3 cellular contexts compared by ENCODE assay signal in the genomic region with DNA sequence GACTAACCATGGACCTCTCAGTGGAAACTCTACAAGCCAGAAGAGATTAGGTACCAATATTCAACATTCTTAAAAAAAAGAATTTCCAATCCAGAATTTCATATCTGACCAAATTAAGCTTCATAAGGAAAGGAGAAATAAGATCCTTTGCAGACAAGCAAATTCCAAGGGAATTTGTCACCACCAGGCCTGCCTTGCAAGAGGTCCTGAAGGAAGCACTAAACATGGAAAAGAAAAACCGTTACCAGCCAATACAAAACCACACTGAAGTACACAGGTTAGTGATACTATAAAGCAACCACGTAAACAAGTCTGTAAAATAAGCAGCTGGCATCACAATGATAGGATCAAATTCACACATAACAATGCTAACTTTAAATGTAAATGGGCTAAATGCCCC.
TF ChIP-seq lines count a peak whose summit lies in the region.

No MANE protein-coding gene starts in this region.

TF ChIP-seq in SK-N-SH treated with all-trans-retinoic acid at 6 μM for 48 hours, 23 proteins besides CTCF, POLR2A, EP300 and RAD21 (continued from another document):
- TF ChIP-seq CSDC2 (CRISPR knock-in tag; IDR thresholded peaks at IDR 0.05) (no peak), RARB (CRISPR knock-in tag; IDR thresholded peaks at IDR 0.05) (no peak), OSR1 (CRISPR knock-in tag; IDR thresholded peaks at IDR 0.05) (no peak), ZC3H10 (CRISPR knock-in tag; IDR thresholded peaks at IDR 0.05) (no peak), PPARA (CRISPR knock-in tag; IDR thresholded peaks at IDR 0.05; ENCODE audit: borderline replicate concordance) (no peak), ESRRG (CRISPR knock-in tag; IDR thresholded peaks at IDR 0.05) (no peak), BACH2 (CRISPR knock-in tag; IDR thresholded peaks at IDR 0.05; ENCODE audit: borderline replicate concordance) (no peak), TOX (CRISPR knock-in tag; IDR thresholded peaks at IDR 0.05; ENCODE audit: borderline replicate concordance) (no peak), ISL1 (CRISPR knock-in tag; IDR thresholded peaks at IDR 0.05) (no peak)

TF ChIP-seq in SK-N-SH, 30 proteins besides CTCF, POLR2A, EP300 and RAD21 (continued from another document):
- TF ChIP-seq, protein P1, sequence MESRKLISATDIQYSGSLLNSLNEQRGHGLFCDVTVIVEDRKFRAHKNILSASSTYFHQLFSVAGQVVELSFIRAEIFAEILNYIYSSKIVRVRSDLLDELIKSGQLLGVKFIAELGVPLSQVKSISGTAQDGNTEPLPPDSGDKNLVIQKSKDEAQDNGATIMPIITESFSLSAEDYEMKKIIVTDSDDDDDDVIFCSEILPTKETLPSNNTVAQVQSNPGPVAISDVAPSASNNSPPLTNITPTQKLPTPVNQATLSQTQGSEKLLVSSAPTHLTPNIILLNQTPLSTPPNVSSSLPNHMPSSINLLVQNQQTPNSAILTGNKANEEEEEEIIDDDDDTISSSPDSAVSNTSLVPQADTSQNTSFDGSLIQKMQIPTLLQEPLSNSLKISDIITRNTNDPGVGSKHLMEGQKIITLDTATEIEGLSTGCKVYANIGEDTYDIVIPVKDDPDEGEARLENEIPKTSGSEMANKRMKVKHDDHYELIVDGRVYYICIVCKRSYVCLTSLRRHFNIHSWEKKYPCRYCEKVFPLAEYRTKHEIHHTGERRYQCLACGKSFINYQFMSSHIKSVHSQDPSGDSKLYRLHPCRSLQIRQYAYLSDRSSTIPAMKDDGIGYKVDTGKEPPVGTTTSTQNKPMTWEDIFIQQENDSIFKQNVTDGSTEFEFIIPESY (IDR thresholded peaks at IDR 0.05; ENCODE audit: borderline replicate concordance, low read depth) = no peak
- no peak for TF ChIP-seq YY1 (IDR thresholded peaks at IDR 0.05; ENCODE audit: low read depth)
- TF ChIP-seq FOXM1 (IDR thresholded peaks at IDR 0.05; ENCODE audit: low read depth) = no peak
- no peak for TF ChIP-seq SMC3 (IDR thresholded peaks at IDR 0.05; ENCODE audit: low read depth, low read length)
- TF ChIP-seq NRF1 (IDR thresholded peaks at IDR 0.05; ENCODE audit: low read depth, low read length) = no peak
- TF ChIP-seq JUND (IDR thresholded peaks at IDR 0.05) = no peak
- no peak for TF ChIP-seq RCOR1 (IDR thresholded peaks at IDR 0.05; ENCODE audit: low read length)
- TF ChIP-seq SIN3A (IDR thresholded peaks at IDR 0.05; ENCODE audit: borderline replicate concordance, low read depth, low read length) = no peak
- no peak for TF ChIP-seq TAF1 (IDR thresholded peaks at IDR 0.05; ENCODE audit: borderline replicate concordance, low read depth, low read length)
- TF ChIP-seq MEF2A (IDR thresholded peaks at IDR 0.05; ENCODE audit: borderline replicate concordance, low read depth) = no peak
- TF ChIP-seq FOXJ3 (CRISPR knock-in tag; IDR thresholded peaks at IDR 0.05) = no peak
- TF ChIP-seq, protein P2, sequence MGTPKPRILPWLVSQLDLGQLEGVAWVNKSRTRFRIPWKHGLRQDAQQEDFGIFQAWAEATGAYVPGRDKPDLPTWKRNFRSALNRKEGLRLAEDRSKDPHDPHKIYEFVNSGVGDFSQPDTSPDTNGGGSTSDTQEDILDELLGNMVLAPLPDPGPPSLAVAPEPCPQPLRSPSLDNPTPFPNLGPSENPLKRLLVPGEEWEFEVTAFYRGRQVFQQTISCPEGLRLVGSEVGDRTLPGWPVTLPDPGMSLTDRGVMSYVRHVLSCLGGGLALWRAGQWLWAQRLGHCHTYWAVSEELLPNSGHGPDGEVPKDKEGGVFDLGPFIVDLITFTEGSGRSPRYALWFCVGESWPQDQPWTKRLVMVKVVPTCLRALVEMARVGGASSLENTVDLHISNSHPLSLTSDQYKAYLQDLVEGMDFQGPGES (IDR thresholded peaks at IDR 0.05; ENCODE audit: low read depth, low read length) = no peak
- no peak for TF ChIP-seq ELF1 (IDR thresholded peaks at IDR 0.05)
- TF ChIP-seq EZH2phosphoT487 (IDR thresholded peaks at IDR 0.05; ENCODE audit: borderline replicate concordance, low read depth) = no peak
- no peak for TF ChIP-seq POLR2AphosphoS5 (IDR thresholded peaks at IDR 0.05; ENCODE audit: low read depth, low read length)
- no peak for TF ChIP-seq USF2 (IDR thresholded peaks at IDR 0.05; ENCODE audit: borderline replicate concordance, low read depth, low read length)

TF ChIP-seq in HepG2, 621 proteins besides CTCF, POLR2A, EP300 and RAD21:
- TF ChIP-seq, protein P3, sequence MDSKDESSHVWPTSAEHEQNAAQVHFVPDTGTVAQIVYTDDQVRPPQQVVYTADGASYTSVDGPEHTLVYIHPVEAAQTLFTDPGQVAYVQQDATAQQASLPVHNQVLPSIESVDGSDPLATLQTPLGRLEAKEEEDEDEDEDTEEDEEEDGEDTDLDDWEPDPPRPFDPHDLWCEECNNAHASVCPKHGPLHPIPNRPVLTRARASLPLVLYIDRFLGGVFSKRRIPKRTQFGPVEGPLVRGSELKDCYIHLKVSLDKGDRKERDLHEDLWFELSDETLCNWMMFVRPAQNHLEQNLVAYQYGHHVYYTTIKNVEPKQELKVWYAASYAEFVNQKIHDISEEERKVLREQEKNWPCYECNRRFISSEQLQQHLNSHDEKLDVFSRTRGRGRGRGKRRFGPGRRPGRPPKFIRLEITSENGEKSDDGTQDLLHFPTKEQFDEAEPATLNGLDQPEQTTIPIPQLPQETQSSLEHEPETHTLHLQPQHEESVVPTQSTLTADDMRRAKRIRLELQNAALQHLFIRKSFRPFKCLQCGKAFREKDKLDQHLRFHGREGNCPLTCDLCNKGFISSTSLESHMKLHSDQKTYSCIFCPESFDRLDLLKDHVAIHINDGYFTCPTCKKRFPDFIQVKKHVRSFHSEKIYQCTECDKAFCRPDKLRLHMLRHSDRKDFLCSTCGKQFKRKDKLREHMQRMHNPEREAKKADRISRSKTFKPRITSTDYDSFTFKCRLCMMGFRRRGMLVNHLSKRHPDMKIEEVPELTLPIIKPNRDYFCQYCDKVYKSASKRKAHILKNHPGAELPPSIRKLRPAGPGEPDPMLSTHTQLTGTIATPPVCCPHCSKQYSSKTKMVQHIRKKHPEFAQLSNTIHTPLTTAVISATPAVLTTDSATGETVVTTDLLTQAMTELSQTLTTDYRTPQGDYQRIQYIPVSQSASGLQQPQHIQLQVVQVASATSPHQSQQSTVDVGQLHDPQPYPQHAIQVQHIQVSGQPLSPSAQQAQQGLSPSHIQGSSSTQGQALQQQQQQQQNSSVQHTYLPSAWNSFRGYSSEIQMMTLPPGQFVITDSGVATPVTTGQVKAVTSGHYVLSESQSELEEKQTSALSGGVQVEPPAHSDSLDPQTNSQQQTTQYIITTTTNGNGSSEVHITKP (CRISPR knock-in tag; IDR thresholded peaks at IDR 0.05; ENCODE audit: low read depth) = no peak
- TF ChIP-seq HOMEZ (CRISPR knock-in tag; IDR thresholded peaks at IDR 0.05; ENCODE audit: low read depth) (no peak), ZNF33B (CRISPR knock-in tag; IDR thresholded peaks at IDR 0.05) (no peak), TFDP1 (CRISPR knock-in tag; IDR thresholded peaks at IDR 0.05; ENCODE audit: borderline replicate concordance) (no peak), ATAD3A (CRISPR knock-in tag; IDR thresholded peaks at IDR 0.05) (no peak), ARNT2 (CRISPR knock-in tag; IDR thresholded peaks at IDR 0.05; ENCODE audit: low read depth) (no peak), MBD4 (IDR thresholded peaks at IDR 0.05; ENCODE audit: borderline replicate concordance, low read length) (no peak), ZFP90 (CRISPR knock-in tag; IDR thresholded peaks at IDR 0.05; ENCODE audit: borderline replicate concordance) (no peak), SP5 (CRISPR knock-in tag; IDR thresholded peaks at IDR 0.05; ENCODE audit: borderline replicate concordance, low read depth) (no peak), KLF16 (CRISPR knock-in tag; IDR thresholded peaks at IDR 0.05) (no peak), KMT2B (CRISPR knock-in tag; IDR thresholded peaks at IDR 0.05) (no peak), NFYC (CRISPR knock-in tag; IDR thresholded peaks at IDR 0.05) (no peak), DMAP1 (CRISPR knock-in tag; IDR thresholded peaks at IDR 0.05) (no peak), ZNF30 (CRISPR knock-in tag; IDR thresholded peaks at IDR 0.05) (no peak), SMAD9 (CRISPR knock-in tag; IDR thresholded peaks at IDR 0.05) (no peak), MLLT10 (CRISPR knock-in tag; IDR thresholded peaks at IDR 0.05) (no peak)
